In the genomic region with DNA sequence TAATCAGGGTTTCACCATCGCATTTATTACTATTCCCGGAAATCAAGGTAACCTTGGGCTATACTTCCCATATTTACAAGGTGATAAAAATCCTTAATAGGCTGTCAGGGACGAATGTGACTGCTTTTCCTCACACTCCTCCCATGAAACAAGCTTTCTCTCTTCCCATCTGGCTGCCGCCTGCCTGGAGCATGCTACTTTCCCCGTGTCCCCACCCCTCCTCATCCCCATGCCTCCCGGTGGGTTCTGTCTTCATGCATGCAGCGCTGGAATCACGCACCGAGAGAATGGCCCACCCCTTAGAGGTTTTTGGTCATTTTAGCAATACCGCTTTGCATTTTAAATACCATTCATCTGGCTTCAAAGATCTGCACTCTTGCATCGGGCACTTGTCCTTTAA, we compare ENCODE assay signal across 25 cellular contexts.
"Had no signal": no experiment of that assay in that cellular context is flagged by ENCODE, and none has a peak within 500 bp of the region (broad histone marks: within the 10 kb centered on the region; RNA-seq: fewer than 3 reads in every experiment).

No MANE protein-coding gene starts in this region.

- H3K36me3 ChIP-seq: breast epithelium, colonic mucosa, esophagus muscularis mucosa, gastroesophageal sphincter, heart left ventricle, spleen, thoracic aorta, vagina had no signal

- H3K36me3 Mint-ChIP-seq: activated naive CD4-positive, alpha-beta T cell treated with anti-CD3 and anti-CD28 coated beads, Interleukin-2, amount 50 U/mL, for 72 hours; naive thymus-derived CD4-positive, alpha-beta T cell; WTC11 had no signal

- H3K27ac Mint-ChIP-seq: activated CD4-positive, alpha-beta T cell treated with anti-CD3 and anti-CD28 coated beads for 36 hours; activated naive CD4-positive, alpha-beta T cell treated with anti-CD3 and anti-CD28 coated beads, Interleukin-2, amount 50 U/mL, for 72 hours; activated T-cell treated with anti-CD3 and anti-CD28 coated beads, Interleukin-2, amount 50 U/mL, for 24 hours; activated T-helper 17 cell treated with anti-CD3 and anti-CD28 coated beads, Interleukin-2, amount 50 U/mL, for 72 hours; naive thymus-derived CD4-positive, alpha-beta T cell; type B pancreatic cell; WTC11 had no signal

- DNase-seq: activated CD4-positive, alpha-beta T cell treated with anti-CD3 and anti-CD28 coated beads, Interleukin-2, amount 50 U/mL, for 4 hours; activated CD8-positive, alpha-beta memory T cell treated with anti-CD3 and anti-CD28 coated beads for 24 hours; activated CD8-positive, alpha-beta memory T cell treated with anti-CD3 and anti-CD28 coated beads, Interleukin-2, amount 50 U/mL, for 4 hours; activated T-cell treated with anti-CD3 and anti-CD28 coated beads, Interleukin-2, amount 50 U/mL, for 24 hours; colonic mucosa; heart left ventricle; islet precursor cell; left cardiac atrium; naive thymus-derived CD4-positive, alpha-beta T cell; stimulated activated CD4-positive, alpha-beta T cell treated with anti-CD3 and anti-CD28 coated beads, Interleukin-4, amount 100 ng/mL, for 1 hour; stimulated activated naive CD4-positive, alpha-beta T cell; T-helper 9 cell had no signal

- H3K27me3 ChIP-seq: breast epithelium, colonic mucosa, esophagus muscularis mucosa, gastroesophageal sphincter, vagina had no signal

- H3K4me1 ChIP-seq: breast epithelium, colonic mucosa, heart left ventricle had no signal

- H3K9me3 Mint-ChIP-seq: activated T-cell treated with anti-CD3 and anti-CD28 coated beads, Interleukin-2, amount 50 U/mL, for 24 hours; central memory CD8-positive, alpha-beta T cell; neural crest cell had no signal

- H3K4me3 Mint-ChIP-seq: activated CD4-positive, alpha-beta T cell treated with anti-CD3 and anti-CD28 coated beads for 36 hours; activated T-cell treated with anti-CD3 and anti-CD28 coated beads, Interleukin-2, amount 50 U/mL, for 24 hours; activated T-helper 17 cell treated with anti-CD3 and anti-CD28 coated beads, Interleukin-2, amount 50 U/mL, for 72 hours; central memory CD8-positive, alpha-beta T cell; naive thymus-derived CD4-positive, alpha-beta T cell; neural crest cell; type B pancreatic cell; WTC11 had no signal

- H3K4me3 ChIP-seq: colonic mucosa, heart left ventricle, thoracic aorta, vagina had no signal

- H3K4me1 Mint-ChIP-seq: activated T-helper 17 cell treated with anti-CD3 and anti-CD28 coated beads, Interleukin-2, amount 50 U/mL, for 72 hours; neural crest cell; WTC11 had no signal

- H3K9me3 ChIP-seq: breast epithelium, colonic mucosa, esophagus muscularis mucosa, gastroesophageal sphincter, heart left ventricle, spleen, thoracic aorta, vagina had no signal

- H3K27ac ChIP-seq: breast epithelium, colonic mucosa, esophagus muscularis mucosa, gastroesophageal sphincter, heart left ventricle, spleen, thoracic aorta, vagina had no signal
